ENCODE assay signal across 13 cellular contexts in the genomic region with DNA sequence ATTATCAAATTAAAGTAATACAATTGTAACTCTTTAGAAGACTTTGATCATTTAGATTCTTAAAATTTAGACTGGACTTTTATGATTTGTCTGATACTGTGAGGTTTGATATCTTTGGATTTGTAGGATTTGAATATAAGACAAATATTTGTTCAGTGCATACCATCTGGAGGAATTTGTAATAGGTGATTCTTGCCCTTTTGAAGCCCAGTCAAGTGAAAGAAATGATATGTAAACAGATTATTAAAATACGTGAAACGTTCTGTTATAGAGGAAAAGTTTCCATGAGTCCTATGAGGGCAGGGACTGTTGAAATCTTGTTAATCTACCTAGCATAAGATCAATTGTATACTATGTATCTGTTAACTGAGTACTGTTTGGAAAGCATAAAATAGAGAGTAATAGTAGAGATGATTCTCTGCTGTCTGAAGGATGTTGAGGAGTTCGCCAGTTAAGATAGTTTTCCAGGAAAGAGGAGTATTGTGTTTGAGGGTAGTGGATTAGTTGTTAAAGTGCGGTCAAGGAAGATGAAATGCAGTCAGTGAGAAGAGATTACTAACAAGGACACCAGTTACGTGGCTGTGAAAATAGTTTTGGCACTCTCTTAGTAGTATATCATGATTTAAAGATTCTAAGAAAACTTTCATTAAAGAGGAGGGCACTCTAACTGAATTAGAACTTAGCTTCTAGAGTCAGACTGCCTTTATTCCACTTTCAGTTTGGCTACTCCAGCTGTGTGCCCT. TPM values are rescaled to one million over a fixed set of nuclear protein-coding genes. Genes with fewer than 3 reads are reported as not detected.
DNase-seq lines count a peak whose midpoint lies in the region; ATAC-seq and FAIRE-seq lines count a peak whose summit lies in the region.
"Had no signal": no experiment of that assay in that cellular context is flagged by ENCODE, and none has a peak within 500 bp of the region (broad histone marks: within the 10 kb centered on the region; RNA-seq: fewer than 3 reads in every experiment).

No MANE protein-coding gene starts in this region.

- no peaks in the 10 kb centered on the region for H3K9me3 Mint-ChIP-seq in CD8-positive, alpha-beta memory T cell
- H3K9me3 Mint-ChIP-seq in activated T-helper 17 cell treated with anti-CD3 and anti-CD28 coated beads, Interleukin-2, amount 50 U/mL, for 72 hours: no peaks in the 10 kb centered on the region
- no peaks in the 10 kb centered on the region for H3K9me3 Mint-ChIP-seq in naive B cell
- H3K9me3 Mint-ChIP-seq: activated T-helper 1 cell treated with anti-CD3 and anti-CD28 coated beads, Interleukin-12 subunit alpha, Interleukin-12 subunit beta, Interleukin-2, Interleukin-4 antibody, amounts not matched to agents 30 ng/mL and 10 ng/mL and 1 ng/mL, durations not matched to agents 14 hours and 24 hours and 36 hours had no signal

- no peak overlapping the region for H3K4me3 ChIP-seq in CD8-positive, alpha-beta memory T cell (ENCODE audit: low read length)
- H3K4me3 ChIP-seq: upper lobe of right lung had no signal

- CTCF ChIA-PET in CD8-positive, alpha-beta memory T cell (lab: Charles Lee): interaction anchor here (1.5 kb wide), 1 partner anchor 13 kb away, joined by 5 read pairs; no protein-coding TSS in a partner anchor

- H3K27ac ChIP-seq in CD8-positive, alpha-beta memory T cell (ENCODE audit: low read depth, low read length): no peak overlapping the region
- H3K27ac ChIP-seq: C4-2B, upper lobe of right lung had no signal

- peaks cover 21 to 78% (median 29%) of the 10 kb centered on the region in 3 donors for H3K36me3 Mint-ChIP-seq in CD8-positive, alpha-beta memory T cell
- H3K36me3 Mint-ChIP-seq in activated T-helper 17 cell treated with anti-CD3 and anti-CD28 coated beads, Interleukin-2, amount 50 U/mL, for 72 hours (ENCODE audit: low read depth): peaks cover 91% of the 10 kb centered on the region
- H3K36me3 Mint-ChIP-seq in naive B cell: peaks cover 20 to 25% of the 10 kb centered on the region in 2 donors

- FAIRE-seq in A204.1 (lab: Jason Lieb, UNC): peak; percentile 54

- POLR2A ChIA-PET in CD8-positive, alpha-beta memory T cell (lab: Charles Lee): interaction anchor here (0.9 to 1.8 kb wide), 3 partner anchors 9 to 15 kb away, joined by 3 to 8 read pairs (median 6); no protein-coding TSS in a partner anchor

- no peaks in the 10 kb centered on the region for H3K27me3 ChIP-seq in CD8-positive, alpha-beta memory T cell (ENCODE audit: insufficient read depth, low read length, poor library complexity, severe bottlenecking)
- H3K27me3 ChIP-seq: upper lobe of right lung had no signal

- peak overlapping the region; percentile 4 to 63 (median 37) for H3K4me3 Mint-ChIP-seq in CD8-positive, alpha-beta memory T cell
- H3K4me3 Mint-ChIP-seq in activated T-helper 17 cell treated with anti-CD3 and anti-CD28 coated beads, Interleukin-2, amount 50 U/mL, for 72 hours: peak overlapping the region; percentile 45
- H3K4me3 Mint-ChIP-seq in naive B cell: no peak overlapping the region
- H3K4me3 Mint-ChIP-seq: activated T-helper 1 cell treated with anti-CD3 and anti-CD28 coated beads, Interleukin-12 subunit alpha, Interleukin-12 subunit beta, Interleukin-2, Interleukin-4 antibody, amounts not matched to agents 30 ng/mL and 10 ng/mL and 1 ng/mL, durations not matched to agents 14 hours and 24 hours and 36 hours had no signal

- no peaks in the 10 kb centered on the region for H3K27me3 Mint-ChIP-seq in CD8-positive, alpha-beta memory T cell
- H3K27me3 Mint-ChIP-seq in activated T-helper 17 cell treated with anti-CD3 and anti-CD28 coated beads, Interleukin-2, amount 50 U/mL, for 72 hours: no peaks in the 10 kb centered on the region
- H3K27me3 Mint-ChIP-seq in naive B cell: no peaks in the 10 kb centered on the region

- no peak for DNase-seq in CD8-positive, alpha-beta memory T cell
- DNase-seq in naive B cell: no peak
- no peak for DNase-seq in NCI-H524 (lab: John Stamatoyannopoulos, UW)
- DNase-seq in AG08396 (ENCODE audit: low spot score): no peak
- DNase-seq in NCI-H1092 treated with DMSO at 0.1 percent for 48 hours (lab: John Stamatoyannopoulos, UW): no peak
- DNase-seq: NCI-H345, SW 1271, upper lobe of right lung had no signal

- H3K9me3 ChIP-seq in CD8-positive, alpha-beta memory T cell (ENCODE audit: low read length): no peaks in the 10 kb centered on the region
- H3K9me3 ChIP-seq: upper lobe of right lung had no signal

- H3K27ac Mint-ChIP-seq in CD8-positive, alpha-beta memory T cell: peak overlapping the region; percentile 0 to 93 (median 67)
- H3K27ac Mint-ChIP-seq in activated T-helper 17 cell treated with anti-CD3 and anti-CD28 coated beads, Interleukin-2, amount 50 U/mL, for 72 hours: peak overlapping the region; percentile 8
- H3K27ac Mint-ChIP-seq in naive B cell: peak overlapping the region in 4 of 6 donors; percentile 4 to 90 (median 14)
- H3K27ac Mint-ChIP-seq: activated T-helper 1 cell treated with anti-CD3 and anti-CD28 coated beads, Interleukin-12 subunit alpha, Interleukin-12 subunit beta, Interleukin-2, Interleukin-4 antibody, amounts not matched to agents 30 ng/mL and 10 ng/mL and 1 ng/mL, durations not matched to agents 14 hours and 24 hours and 36 hours had no signal

- no peak for ATAC-seq in activated T-helper 17 cell treated with anti-CD3 and anti-CD28 coated beads, Interleukin-2, amount 50 U/mL, for 72 hours (replicated peaks)
- ATAC-seq in naive B cell (ENCODE audit: low read depth in 2 of 2) (no peak), HG02885 (IDR thresholded peaks at IDR 0.05; ENCODE audit: poor library complexity, unreplicated experiment) (no peak)
- ATAC-seq: upper lobe of right lung had no signal

- H3K4me1 ChIP-seq in CD8-positive, alpha-beta memory T cell (ENCODE audit: insufficient read depth, low read length): peaks cover 59% of the 10 kb centered on the region

- peaks cover 26% of the 10 kb centered on the region for H3K36me3 ChIP-seq in CD8-positive, alpha-beta memory T cell (ENCODE audit: insufficient read depth, low read length)

- H3K4me1 Mint-ChIP-seq in CD8-positive, alpha-beta memory T cell: peaks cover 67 to 86% (median 79%) of the 10 kb centered on the region in 3 donors
- peaks cover 18% of the 10 kb centered on the region for H3K4me1 Mint-ChIP-seq in activated T-helper 17 cell treated with anti-CD3 and anti-CD28 coated beads, Interleukin-2, amount 50 U/mL, for 72 hours
- H3K4me1 Mint-ChIP-seq in naive B cell: peaks cover 22 to 29% (median 27%) of the 10 kb centered on the region in 3 donors

RNA-seq across cellular contexts. Expression of a gene that starts 14.4 kb away (rescaled TPM):
- total RNA-seq in CD8-positive, alpha-beta memory T cell: 10 to 100 TPM; 88.4 to 96.1 TPM
- 540 TPM for polyA plus RNA-seq in CD8-positive, alpha-beta memory T cell
- total RNA-seq in activated T-helper 17 cell treated with anti-CD3 and anti-CD28 coated beads, Interleukin-2, amount 50 U/mL, for 72 hours: 100 to 1,000 TPM in 1 of 2 donors, 10 to 100 TPM in 1; 59.0 to 140 TPM
- 100 to 1,000 TPM; 197 to 439 (median 323) TPM for polyA plus RNA-seq in naive B cell (ENCODE audit: low read depth in 6 of 6)

RNA-seq across cellular contexts. Expression of a gene that starts 32.9 kb away (rescaled TPM):
- 10 to 100 TPM; 36.4 to 41.1 TPM for total RNA-seq in CD8-positive, alpha-beta memory T cell
- 34.9 TPM for polyA plus RNA-seq in CD8-positive, alpha-beta memory T cell
- 10 to 100 TPM; 24.1 to 40.0 TPM for total RNA-seq in activated T-helper 17 cell treated with anti-CD3 and anti-CD28 coated beads, Interleukin-2, amount 50 U/mL, for 72 hours
- polyA plus RNA-seq in naive B cell (ENCODE audit: low read depth in 6 of 6): 10 to 100 TPM; 10.6 to 22.4 (median 18.2) TPM

RNA-seq across cellular contexts. Expression of a gene that starts 33.3 kb away (rescaled TPM):
- total RNA-seq in CD8-positive, alpha-beta memory T cell: 10 to 100 TPM; 57.4 to 63.1 TPM
- polyA plus RNA-seq in CD8-positive, alpha-beta memory T cell: 57.5 TPM
- total RNA-seq in activated T-helper 17 cell treated with anti-CD3 and anti-CD28 coated beads, Interleukin-2, amount 50 U/mL, for 72 hours: 10 to 100 TPM; 38.3 to 39.6 TPM
- polyA plus RNA-seq in naive B cell (ENCODE audit: low read depth in 6 of 6): 100 to 1,000 TPM in 5 of 6 donors, 10 to 100 TPM in 1; 92.5 to 139 (median 123) TPM

Comparison
In these comparisons a context has a peak if more than half of its experiments do, and no peak if none do; other contexts are left out.
1. H3K27ac Mint-ChIP-seq: peak in every context shown above with its lines; median percentile 67 in CD8-positive, alpha-beta memory T cell; 14 in naive B cell; 8 in activated T-helper 17 cell treated with anti-CD3 and anti-CD28 coated beads, Interleukin-2, amount 50 U/mL, for 72 hours.
2. H3K4me3 Mint-ChIP-seq: peak in CD8-positive, alpha-beta memory T cell (7 of 7) and activated T-helper 17 cell treated with anti-CD3 and anti-CD28 coated beads, Interleukin-2, amount 50 U/mL, for 72 hours (single experiment); none in naive B cell (0 of 8).